ENCODE assay signal across 10 cellular contexts in the genomic region with DNA sequence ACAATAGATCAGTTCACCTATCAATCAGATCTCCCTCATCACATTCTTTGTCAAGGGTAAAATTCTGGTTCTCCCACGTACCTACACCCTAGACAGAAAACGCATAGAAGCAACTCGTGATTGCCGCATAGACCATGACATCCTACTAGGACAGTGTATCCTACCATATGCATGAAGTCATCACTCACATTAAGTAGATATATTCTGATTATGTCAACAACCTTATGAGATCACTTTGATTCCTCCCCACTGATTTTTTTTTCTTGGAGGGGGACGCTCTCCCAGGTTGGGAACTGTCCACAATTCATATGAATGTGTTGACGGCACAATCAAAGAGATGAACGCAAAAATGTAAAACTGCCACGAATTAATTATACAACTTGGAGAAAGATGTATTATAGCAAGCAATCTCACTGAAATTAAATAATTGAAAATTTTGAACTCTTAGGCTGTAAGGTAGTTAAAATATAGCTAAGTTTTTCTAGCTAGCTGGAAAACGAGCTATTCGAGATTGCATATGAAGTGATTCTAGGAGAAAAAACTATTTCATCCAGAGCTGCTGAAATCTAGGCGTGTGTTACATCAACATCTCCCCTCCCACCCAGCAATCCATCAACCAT.
A peak's percentile ranks its signal among the peaks of the same experiment; 100 is the strongest.
DNase-seq lines count a peak whose midpoint lies in the region; ATAC-seq, FAIRE-seq and TF ChIP-seq lines count a peak whose summit lies in the region.
"Had no signal": no experiment of that assay in that cellular context is flagged by ENCODE, and none has a peak within 500 bp of the region (broad histone marks: within the 10 kb centered on the region; RNA-seq: fewer than 3 reads in every experiment).

No MANE protein-coding gene starts in this region.

- H3K36me3 Mint-ChIP-seq in activated naive CD4-positive, alpha-beta T cell treated with anti-CD3 and anti-CD28 coated beads, Interleukin-2, amount 50 U/mL, for 24 hours, result no peaks in the 10 kb centered on the region
- H3K36me3 Mint-ChIP-seq: stimulated activated naive B cell treated with anti-CD40 and anti-IgM and Interleukin-4, amounts not matched to agents 10 μg/mL and 1 μg/mL and 100 μg/mL, for 72 hours had no signal

- H3K4me1 ChIP-seq in breast epithelium (no peaks in the 10 kb centered on the region), HepG2 (ENCODE audit: insufficient read depth, low read length) (peaks cover 20% of the 10 kb centered on the region), upper lobe of left lung (peaks cover 0 to 15% (median 5%) of the 10 kb centered on the region in 4 donors)

- no peak for TF ChIP-seq RAD21 in HepG2 (CRISPR knock-in tag; IDR thresholded peaks at IDR 0.05)

- H3K36me3 ChIP-seq in breast epithelium (no peaks in the 10 kb centered on the region), HepG2 (replicated peaks in 1 of 2; ENCODE audit: control insufficient read depth in 1 of 2, insufficient read depth in 2 of 2, low read length in 2 of 2) (no peaks in the 10 kb centered on the region), upper lobe of left lung (no peaks in the 10 kb centered on the region)

- peak overlapping the region; percentile 88 for H2AFZ ChIP-seq in HepG2 (ENCODE audit: low read length)

- H3K27me3 ChIP-seq in breast epithelium (no peaks in the 10 kb centered on the region), HepG2 (ENCODE audit: control insufficient read depth in 1 of 2, insufficient read depth in 2 of 2, low read length in 2 of 2) (0 out of 5 replicates have a peak, but pooled peaks cover 0 to 5% of the 10 kb centered on the region in 2 experiments), upper lobe of left lung (no peaks in the 10 kb centered on the region)

- TF ChIP-seq POLR2A in breast epithelium (IDR thresholded peaks at IDR 0.05) (no peak), HepG2 (IDR thresholded peaks at IDR 0.05; ENCODE audit: insufficient read depth in 1 of 2, low read depth in 2 of 2, low read length in 2 of 2) (no peak), upper lobe of left lung (IDR thresholded peaks at IDR 0.05) (no peak)

- H3K4me3 ChIP-seq in breast epithelium (peak overlapping the region in 2 of 3 donors; percentile 86 to 90), HepG2 (replicated peaks in 1 of 3; ENCODE audit: insufficient read depth in 1 of 3, low read depth in 2 of 3, low read length in 3 of 3) (peak overlapping the region; percentile 87 to 94 (median 90); a peak in 5 of 6 replicates), upper lobe of left lung (peak overlapping the region in 3 of 4 donors; percentile 80 to 93 (median 89))

- H4K20me1 ChIP-seq in HepG2 (ENCODE audit: insufficient read depth, low read length), result no peaks in the 10 kb centered on the region

- no peak for DNase-seq in activated naive CD4-positive, alpha-beta T cell (lab: John Stamatoyannopoulos, UW)
- DNase-seq in breast epithelium (ENCODE audit: low spot score in 2 of 2), result no peak
- no peak for DNase-seq in HepG2 (ENCODE audit: low spot score)
- DNase-seq in upper lobe of left lung, result no peak
- DNase-seq in NCI-H345 treated with DMSO at 0.1 percent for 48 hours (lab: John Stamatoyannopoulos, UW; ENCODE audit: unreplicated experiment), result no peak
- DNase-seq in frontal cortex (ENCODE audit: low spot score in 2 of 2), result no peak
- DNase-seq in foreskin melanocyte, result no peak
- DNase-seq: activated naive CD4-positive, alpha-beta T cell treated with anti-CD3 and anti-CD28 coated beads, Interleukin-2, amount 50 U/mL, for 16 hours; stimulated activated naive B cell treated with anti-CD40 and anti-IgM and Interleukin-4, amounts not matched to agents 10 μg/mL and 1 μg/mL and 100 μg/mL, for 72 hours had no signal

- peak overlapping the region; percentile 75; the same call in 1 of the 2 replicates for H3K9ac ChIP-seq in HepG2 (ENCODE audit: insufficient read depth, low read depth, low read length)

- CTCF ChIA-PET in HepG2 (lab: Yijun Ruan, JAX; ENCODE audit: low intra/inter-chr PET ratio, low total read pairs), result interaction anchor here (1.3 to 3.3 kb wide), 2 partner anchors 35 to 75 kb away, joined by 3 to 23 read pairs; no protein-coding TSS in a partner anchor

- 88% methylated on average over 11 of the region's 11 CpGs for WGBS in HepG2 (ENCODE audit: low lambda C conversion rate)
- 70 to 85% methylated on average over 11 of the region's 11 CpGs for whole genome bisulfite sequencing in upper lobe of left lung, 2 donors

- no peak for ATAC-seq in HepG2
- no peak for ATAC-seq in upper lobe of left lung (ENCODE audit: low FRiP score in 2 of 2)
- ATAC-seq: stimulated activated naive B cell treated with anti-CD40 and anti-IgM and Interleukin-4, amounts not matched to agents 10 μg/mL and 1 μg/mL and 100 μg/mL, for 72 hours had no signal

- peaks cover 19% of the 10 kb centered on the region for H3K27me3 Mint-ChIP-seq in activated naive CD4-positive, alpha-beta T cell treated with anti-CD3 and anti-CD28 coated beads, Interleukin-2, amount 50 U/mL, for 24 hours

- H3K4me3 Mint-ChIP-seq in activated naive CD4-positive, alpha-beta T cell treated with anti-CD3 and anti-CD28 coated beads, Interleukin-2, amount 50 U/mL, for 24 hours, result peak overlapping the region; percentile 81

- no peaks in the 10 kb centered on the region for H3K79me2 ChIP-seq in HepG2 (ENCODE audit: insufficient read depth, low read length)

- no peak overlapping the region for H3K27ac Mint-ChIP-seq in activated naive CD4-positive, alpha-beta T cell treated with anti-CD3 and anti-CD28 coated beads, Interleukin-2, amount 50 U/mL, for 24 hours
- H3K27ac Mint-ChIP-seq: stimulated activated naive B cell treated with anti-CD40 and anti-IgM and Interleukin-4, amounts not matched to agents 10 μg/mL and 1 μg/mL and 100 μg/mL, for 72 hours had no signal

- in situ Hi-C loops in HepG2 (cut with HindIII; ENCODE audit: extremely low pct_ligation_motif_present, low pct_unique_long_range_greater_than_20kb), result loop anchor here (5.0 to 25.0 kb wide), 2 partner anchors 76 to 671 kb away; a partner anchor contains a TSS

- TF ChIP-seq CTCF in breast epithelium (IDR thresholded peaks at IDR 0.05), result no peak
- TF ChIP-seq CTCF in HepG2 (CRISPR knock-in tag; IDR thresholded peaks at IDR 0.05), result no peak
- no peak for TF ChIP-seq CTCF in upper lobe of left lung (IDR thresholded peaks at IDR 0.05)

- no peaks in the 10 kb centered on the region for H3K9me3 Mint-ChIP-seq in activated naive CD4-positive, alpha-beta T cell treated with anti-CD3 and anti-CD28 coated beads, Interleukin-2, amount 50 U/mL, for 24 hours
- H3K9me3 Mint-ChIP-seq: stimulated activated naive B cell treated with anti-CD40 and anti-IgM and Interleukin-4, amounts not matched to agents 10 μg/mL and 1 μg/mL and 100 μg/mL, for 72 hours had no signal

- H3K27ac ChIP-seq in breast epithelium (peak overlapping the region in 1 of 2 donors; percentile 79), HepG2 (ENCODE audit: extremely low read length, insufficient read depth, low read length) (no peak overlapping the region), upper lobe of left lung (peak overlapping the region in 1 of 4 donors; percentile 89)

- H3K4me1 Mint-ChIP-seq in activated naive CD4-positive, alpha-beta T cell treated with anti-CD3 and anti-CD28 coated beads, Interleukin-2, amount 50 U/mL, for 24 hours, result peaks cover 7% of the 10 kb centered on the region

- peak overlapping the region; percentile 87 for H3K4me2 ChIP-seq in HepG2 (ENCODE audit: low read depth, low read length)

- TF ChIP-seq EP300 in HepG2 (IDR thresholded peaks at IDR 0.05; ENCODE audit: low read depth in 2 of 2, low read length in 2 of 2) (no peak), HepG2 (CRISPR knock-in tag; IDR thresholded peaks at IDR 0.05; ENCODE audit: borderline replicate concordance) (no peak), upper lobe of left lung (IDR thresholded peaks at IDR 0.05) (no peak)

- no peak for FAIRE-seq in HepG2 (lab: Jason Lieb, UNC)
- FAIRE-seq in frontal cortex (lab: Jason Lieb, UNC), result no peak

- intact Hi-C loops in breast epithelium (cut with DNase I; ENCODE audit: low total_unique reads) (no loop called here), HepG2 (cut with micrococcal nuclease; ENCODE audit: unreplicated experiment) (loop anchor here (5.0 kb wide), 1 partner anchor 671 kb away; no protein-coding TSS in a partner anchor)

- no peaks in the 10 kb centered on the region for H3K9me3 ChIP-seq in breast epithelium
- H3K9me3 ChIP-seq in HepG2 (ENCODE audit: low read length), result no peaks in the 10 kb centered on the region
- no peaks in the 10 kb centered on the region for H3K9me3 ChIP-seq in upper lobe of left lung

- POLR2A ChIA-PET in HepG2 (lab: Yijun Ruan, JAX), result interaction anchor here (0.9 to 2.0 kb wide), 2 partner anchors 82 to 118 kb away, joined by 4 to 6 read pairs; a partner anchor contains a TSS

- BruUV-seq in HepG2 (replicated peaks; lab: Mats Ljungman, UMichigan), result TSS peak; percentile 52

TF ChIP-seq in HepG2, 621 proteins besides CTCF, POLR2A, EP300 and RAD21:
- TF ChIP-seq, protein P1, sequence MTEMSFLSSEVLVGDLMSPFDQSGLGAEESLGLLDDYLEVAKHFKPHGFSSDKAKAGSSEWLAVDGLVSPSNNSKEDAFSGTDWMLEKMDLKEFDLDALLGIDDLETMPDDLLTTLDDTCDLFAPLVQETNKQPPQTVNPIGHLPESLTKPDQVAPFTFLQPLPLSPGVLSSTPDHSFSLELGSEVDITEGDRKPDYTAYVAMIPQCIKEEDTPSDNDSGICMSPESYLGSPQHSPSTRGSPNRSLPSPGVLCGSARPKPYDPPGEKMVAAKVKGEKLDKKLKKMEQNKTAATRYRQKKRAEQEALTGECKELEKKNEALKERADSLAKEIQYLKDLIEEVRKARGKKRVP (CRISPR knock-in tag; IDR thresholded peaks at IDR 0.05), result peak in 1 of 2 experiments; percentile 92; a peak in 1 of 4 replicates
- TF ChIP-seq SMAD1 (CRISPR knock-in tag; IDR thresholded peaks at IDR 0.05; ENCODE audit: borderline replicate concordance, low read depth) (no peak), DNMT1 (CRISPR knock-in tag; IDR thresholded peaks at IDR 0.05) (no peak), MED1 (CRISPR knock-in tag; IDR thresholded peaks at IDR 0.05) (0 out of 2 replicates have a peak, but pooled peaks have one; percentile 10), ZNF12 (CRISPR knock-in tag; IDR thresholded peaks at IDR 0.05) (0 out of 2 replicates have a peak, but pooled peaks have one; percentile 32)
